ENCODE assay signal across 1 cellular context in the genomic region with DNA sequence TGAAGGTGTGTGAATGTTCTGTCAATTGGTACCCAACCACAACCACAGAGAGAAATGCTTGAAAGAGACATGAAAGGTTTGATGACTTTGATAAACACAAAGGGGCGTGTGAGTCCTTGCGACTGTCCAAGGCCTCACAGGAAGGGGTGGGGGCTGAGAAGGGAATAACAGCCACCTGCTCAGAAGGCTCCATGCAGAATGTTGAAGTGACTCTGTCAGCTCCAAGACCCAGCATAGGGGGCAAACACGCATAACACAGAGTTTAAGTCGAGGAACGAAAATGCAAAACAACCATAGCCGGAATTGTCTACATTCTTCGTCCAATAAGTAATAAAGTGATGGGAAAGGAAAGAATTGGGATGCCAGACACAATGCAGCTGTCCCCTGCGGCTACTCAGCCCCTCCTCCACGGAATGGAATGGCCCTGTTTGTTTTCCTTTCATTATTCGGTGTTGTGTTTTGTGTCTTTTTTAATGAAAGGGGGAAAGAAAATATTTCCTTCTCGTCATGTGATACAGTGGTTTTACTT.
TF ChIP-seq lines count a peak whose summit lies in the region.

No MANE protein-coding gene starts in this region.

TF ChIP-seq in HepG2, 621 proteins besides CTCF, POLR2A, EP300 and RAD21 (continues in another document):
- no peak for TF ChIP-seq MXD3 (CRISPR knock-in tag; IDR thresholded peaks at IDR 0.05)
- no peak for TF ChIP-seq SPEN (CRISPR knock-in tag; IDR thresholded peaks at IDR 0.05; ENCODE audit: low read depth)
- TF ChIP-seq, protein P1, sequence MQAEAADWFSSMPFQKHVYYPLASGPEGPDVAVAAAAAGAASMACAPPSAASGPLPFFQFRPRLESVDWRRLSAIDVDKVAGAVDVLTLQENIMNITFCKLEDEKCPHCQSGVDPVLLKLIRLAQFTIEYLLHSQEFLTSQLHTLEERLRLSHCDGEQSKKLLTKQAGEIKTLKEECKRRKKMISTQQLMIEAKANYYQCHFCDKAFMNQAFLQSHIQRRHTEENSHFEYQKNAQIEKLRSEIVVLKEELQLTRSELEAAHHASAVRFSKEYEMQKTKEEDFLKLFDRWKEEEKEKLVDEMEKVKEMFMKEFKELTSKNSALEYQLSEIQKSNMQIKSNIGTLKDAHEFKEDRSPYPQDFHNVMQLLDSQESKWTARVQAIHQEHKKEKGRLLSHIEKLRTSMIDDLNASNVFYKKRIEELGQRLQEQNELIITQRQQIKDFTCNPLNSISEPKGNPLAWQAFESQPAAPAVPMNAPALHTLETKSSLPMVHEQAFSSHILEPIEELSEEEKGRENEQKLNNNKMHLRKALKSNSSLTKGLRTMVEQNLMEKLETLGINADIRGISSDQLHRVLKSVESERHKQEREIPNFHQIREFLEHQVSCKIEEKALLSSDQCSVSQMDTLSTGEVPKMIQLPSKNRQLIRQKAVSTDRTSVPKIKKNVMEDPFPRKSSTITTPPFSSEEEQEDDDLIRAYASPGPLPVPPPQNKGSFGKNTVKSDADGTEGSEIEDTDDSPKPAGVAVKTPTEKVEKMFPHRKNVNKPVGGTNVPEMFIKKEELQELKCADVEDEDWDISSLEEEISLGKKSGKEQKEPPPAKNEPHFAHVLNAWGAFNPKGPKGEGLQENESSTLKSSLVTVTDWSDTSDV (CRISPR knock-in tag; IDR thresholded peaks at IDR 0.05), result no peak
- peak; percentile 50 for TF ChIP-seq SALL1 (CRISPR knock-in tag; IDR thresholded peaks at IDR 0.05)
- 0 out of 2 replicates have a peak, but pooled peaks have one; percentile 18 for TF ChIP-seq PAXIP1 (CRISPR knock-in tag; conservative IDR thresholded peaks at IDR 0.05)
- TF ChIP-seq NCOA2 (CRISPR knock-in tag; IDR thresholded peaks at IDR 0.05), result peak; percentile 51; the same call in 1 of the 2 replicates
- TF ChIP-seq ELF3 (CRISPR knock-in tag; IDR thresholded peaks at IDR 0.05), result 0 out of 2 replicates have a peak, but pooled peaks have one; percentile 30
- TF ChIP-seq BCL6 (CRISPR knock-in tag; IDR thresholded peaks at IDR 0.05), result peak; percentile 46; the same call in 1 of the 2 replicates
- TF ChIP-seq REST (IDR thresholded peaks at IDR 0.05; ENCODE audit: borderline replicate concordance in 1 of 2, low read depth in 1 of 2, low read length in 2 of 2), result no peak
- TF ChIP-seq, protein P2, sequence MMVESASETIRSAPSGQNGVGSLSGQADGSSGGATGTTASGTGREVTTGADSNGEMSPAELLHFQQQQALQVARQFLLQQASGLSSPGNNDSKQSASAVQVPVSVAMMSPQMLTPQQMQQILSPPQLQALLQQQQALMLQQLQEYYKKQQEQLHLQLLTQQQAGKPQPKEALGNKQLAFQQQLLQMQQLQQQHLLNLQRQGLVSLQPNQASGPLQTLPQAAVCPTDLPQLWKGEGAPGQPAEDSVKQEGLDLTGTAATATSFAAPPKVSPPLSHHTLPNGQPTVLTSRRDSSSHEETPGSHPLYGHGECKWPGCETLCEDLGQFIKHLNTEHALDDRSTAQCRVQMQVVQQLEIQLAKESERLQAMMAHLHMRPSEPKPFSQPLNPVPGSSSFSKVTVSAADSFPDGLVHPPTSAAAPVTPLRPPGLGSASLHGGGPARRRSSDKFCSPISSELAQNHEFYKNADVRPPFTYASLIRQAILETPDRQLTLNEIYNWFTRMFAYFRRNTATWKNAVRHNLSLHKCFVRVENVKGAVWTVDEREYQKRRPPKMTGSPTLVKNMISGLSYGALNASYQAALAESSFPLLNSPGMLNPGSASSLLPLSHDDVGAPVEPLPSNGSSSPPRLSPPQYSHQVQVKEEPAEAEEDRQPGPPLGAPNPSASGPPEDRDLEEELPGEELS (CRISPR knock-in tag; IDR thresholded peaks at IDR 0.05), result peak; percentile 73
- TF ChIP-seq, protein P3, sequence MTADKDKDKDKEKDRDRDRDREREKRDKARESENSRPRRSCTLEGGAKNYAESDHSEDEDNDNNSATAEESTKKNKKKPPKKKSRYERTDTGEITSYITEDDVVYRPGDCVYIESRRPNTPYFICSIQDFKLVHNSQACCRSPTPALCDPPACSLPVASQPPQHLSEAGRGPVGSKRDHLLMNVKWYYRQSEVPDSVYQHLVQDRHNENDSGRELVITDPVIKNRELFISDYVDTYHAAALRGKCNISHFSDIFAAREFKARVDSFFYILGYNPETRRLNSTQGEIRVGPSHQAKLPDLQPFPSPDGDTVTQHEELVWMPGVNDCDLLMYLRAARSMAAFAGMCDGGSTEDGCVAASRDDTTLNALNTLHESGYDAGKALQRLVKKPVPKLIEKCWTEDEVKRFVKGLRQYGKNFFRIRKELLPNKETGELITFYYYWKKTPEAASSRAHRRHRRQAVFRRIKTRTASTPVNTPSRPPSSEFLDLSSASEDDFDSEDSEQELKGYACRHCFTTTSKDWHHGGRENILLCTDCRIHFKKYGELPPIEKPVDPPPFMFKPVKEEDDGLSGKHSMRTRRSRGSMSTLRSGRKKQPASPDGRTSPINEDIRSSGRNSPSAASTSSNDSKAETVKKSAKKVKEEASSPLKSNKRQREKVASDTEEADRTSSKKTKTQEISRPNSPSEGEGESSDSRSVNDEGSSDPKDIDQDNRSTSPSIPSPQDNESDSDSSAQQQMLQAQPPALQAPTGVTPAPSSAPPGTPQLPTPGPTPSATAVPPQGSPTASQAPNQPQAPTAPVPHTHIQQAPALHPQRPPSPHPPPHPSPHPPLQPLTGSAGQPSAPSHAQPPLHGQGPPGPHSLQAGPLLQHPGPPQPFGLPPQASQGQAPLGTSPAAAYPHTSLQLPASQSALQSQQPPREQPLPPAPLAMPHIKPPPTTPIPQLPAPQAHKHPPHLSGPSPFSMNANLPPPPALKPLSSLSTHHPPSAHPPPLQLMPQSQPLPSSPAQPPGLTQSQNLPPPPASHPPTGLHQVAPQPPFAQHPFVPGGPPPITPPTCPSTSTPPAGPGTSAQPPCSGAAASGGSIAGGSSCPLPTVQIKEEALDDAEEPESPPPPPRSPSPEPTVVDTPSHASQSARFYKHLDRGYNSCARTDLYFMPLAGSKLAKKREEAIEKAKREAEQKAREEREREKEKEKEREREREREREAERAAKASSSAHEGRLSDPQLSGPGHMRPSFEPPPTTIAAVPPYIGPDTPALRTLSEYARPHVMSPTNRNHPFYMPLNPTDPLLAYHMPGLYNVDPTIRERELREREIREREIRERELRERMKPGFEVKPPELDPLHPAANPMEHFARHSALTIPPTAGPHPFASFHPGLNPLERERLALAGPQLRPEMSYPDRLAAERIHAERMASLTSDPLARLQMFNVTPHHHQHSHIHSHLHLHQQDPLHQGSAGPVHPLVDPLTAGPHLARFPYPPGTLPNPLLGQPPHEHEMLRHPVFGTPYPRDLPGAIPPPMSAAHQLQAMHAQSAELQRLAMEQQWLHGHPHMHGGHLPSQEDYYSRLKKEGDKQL (CRISPR knock-in tag; IDR thresholded peaks at IDR 0.05; ENCODE audit: low read depth), result no peak
- TF ChIP-seq, protein P4, sequence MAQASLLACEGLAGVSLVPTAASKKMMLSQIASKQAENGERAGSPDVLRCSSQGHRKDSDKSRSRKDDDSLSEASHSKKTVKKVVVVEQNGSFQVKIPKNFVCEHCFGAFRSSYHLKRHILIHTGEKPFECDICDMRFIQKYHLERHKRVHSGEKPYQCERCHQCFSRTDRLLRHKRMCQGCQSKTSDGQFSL (CRISPR knock-in tag; IDR thresholded peaks at IDR 0.05), result no peak
- TF ChIP-seq FOXA1 (IDR thresholded peaks at IDR 0.05), result no peak
- 0 out of 2 replicates have a peak, but pooled peaks have one; percentile 12 for TF ChIP-seq FOXA1 (CRISPR knock-in tag; IDR thresholded peaks at IDR 0.05)
- TF ChIP-seq ZBTB2 (CRISPR knock-in tag; IDR thresholded peaks at IDR 0.05; ENCODE audit: low read depth), result no peak
- peak; percentile 33; the same call in 1 of the 2 replicates for TF ChIP-seq STAG1 (CRISPR knock-in tag; IDR thresholded peaks at IDR 0.05)
- no peak for TF ChIP-seq ZNF737 (CRISPR knock-in tag; IDR thresholded peaks at IDR 0.05; ENCODE audit: borderline replicate concordance)
- TF ChIP-seq GATAD1 (CRISPR knock-in tag; IDR thresholded peaks at IDR 0.05), result 0 out of 2 replicates have a peak, but pooled peaks have one; percentile 14
- peak; percentile 80; the same call in 1 of the 2 replicates for TF ChIP-seq SP5 (CRISPR knock-in tag; IDR thresholded peaks at IDR 0.05; ENCODE audit: borderline replicate concordance, low read depth)
- TF ChIP-seq PRDM10 (CRISPR knock-in tag; IDR thresholded peaks at IDR 0.05; ENCODE audit: low read depth), result 0 out of 2 replicates have a peak, but pooled peaks have one; percentile 38
